ENCODE assay signal across 8 cellular contexts in genomic region chr22:39529487-39529851, GRCh38. TPM values are rescaled to one million over a fixed set of nuclear protein-coding genes. Genes with fewer than 3 reads are reported as not detected.
A peak's percentile ranks its signal among the peaks of the same experiment; 100 is the strongest.
DNase-seq lines count a peak whose midpoint lies in the region; ATAC-seq and TF ChIP-seq lines count a peak whose summit lies in the region.

No MANE protein-coding gene starts in this region.

- peaks cover 59% of the 10 kb centered on the region for H3K4me1 Mint-ChIP-seq in GM23338

- no peak for TF ChIP-seq POLR2A in esophagus squamous epithelium (IDR thresholded peaks at IDR 0.05)

- H3K79me2 ChIP-seq in GM23338 (replicated peaks; ENCODE audit: insufficient read depth) (peaks cover 21% of the 10 kb centered on the region), smooth muscle cell (ENCODE audit: low read depth) (peaks cover 24% of the 10 kb centered on the region)

- no peak overlapping the region for H2AFZ ChIP-seq in GM23338
- no peak overlapping the region for H2AFZ ChIP-seq in smooth muscle cell (ENCODE audit: low read depth)

- H3K9me2 ChIP-seq in GM23338 (ENCODE audit: insufficient read depth), result no peaks in the 10 kb centered on the region

- peaks cover 2% of the 10 kb centered on the region; the same call in 2 of the 3 replicates for H3K9me3 Mint-ChIP-seq in GM23338

- no peaks in the 10 kb centered on the region for H3K27me3 ChIP-seq in GM23338 (ENCODE audit: insufficient read depth)
- H3K27me3 ChIP-seq in RWPE2 (ENCODE audit: insufficient read depth, poor library complexity, severe bottlenecking), result no peaks in the 10 kb centered on the region
- H3K27me3 ChIP-seq in esophagus squamous epithelium, result no peaks in the 10 kb centered on the region
- H3K27me3 ChIP-seq in smooth muscle cell (ENCODE audit: low read depth), result no peaks in the 10 kb centered on the region

- H3K9me3 ChIP-seq in RWPE2 (ENCODE audit: severe bottlenecking) (no peaks in the 10 kb centered on the region), esophagus squamous epithelium (no peaks in the 10 kb centered on the region), smooth muscle cell (replicated peaks; ENCODE audit: low read depth) (no peaks in the 10 kb centered on the region)

- H3K36me3 Mint-ChIP-seq in GM23338 (ENCODE audit: low read depth), result peaks cover 48% of the 10 kb centered on the region

- ATAC-seq in GM23338, result no peak
- no peak for ATAC-seq in RWPE2 (ENCODE audit: low read depth)
- no peak for ATAC-seq in HG03378 (IDR thresholded peaks at IDR 0.05; ENCODE audit: unreplicated experiment)

- H3K4me3 Mint-ChIP-seq in GM23338, result no peak overlapping the region; the same call in 2 of the 3 replicates

- H3K36me3 ChIP-seq in GM23338 (ENCODE audit: insufficient read depth) (peaks cover 10% of the 10 kb centered on the region), RWPE2 (ENCODE audit: low read depth) (peaks cover 39% of the 10 kb centered on the region), esophagus squamous epithelium (peaks cover 0 to 42% (median 4%) of the 10 kb centered on the region in 3 donors), smooth muscle cell (ENCODE audit: low read depth) (no peaks in the 10 kb centered on the region)

- H4K20me1 ChIP-seq in GM23338 (replicated peaks; ENCODE audit: insufficient read depth), result peaks cover 32% of the 10 kb centered on the region
- peaks cover 57% of the 10 kb centered on the region for H4K20me1 ChIP-seq in smooth muscle cell (ENCODE audit: low read depth)

- H3K4me1 ChIP-seq in GM23338 (ENCODE audit: insufficient read depth) (peaks cover 38% of the 10 kb centered on the region), RWPE2 (ENCODE audit: insufficient read depth, poor library complexity, severe bottlenecking) (peaks cover 8% of the 10 kb centered on the region), esophagus squamous epithelium (peaks cover 49 to 88% (median 53%) of the 10 kb centered on the region in 3 donors), smooth muscle cell (ENCODE audit: low read depth) (peaks cover 11% of the 10 kb centered on the region)

- TF ChIP-seq CTCF in GM23338 (conservative IDR thresholded peaks at IDR 0.05; ENCODE audit: low read depth in 2 of 2) (peak in 1 of 2 experiments; percentile 2; a peak in 1 of 4 replicates), RWPE2 (IDR thresholded peaks at IDR 0.05; ENCODE audit: poor library complexity, severe bottlenecking) (peak; percentile 69), esophagus squamous epithelium (IDR thresholded peaks at IDR 0.05) (no peak), smooth muscle cell (IDR thresholded peaks at IDR 0.05; ENCODE audit: borderline replicate concordance, insufficient read depth, poor library complexity, severe bottlenecking) (no peak)

- H3F3A ChIP-seq in GM23338 (replicated peaks; ENCODE audit: low read depth) (peaks cover 51% of the 10 kb centered on the region), smooth muscle cell (ENCODE audit: low read depth) (peaks cover 10% of the 10 kb centered on the region)

- no peak overlapping the region for H3K9ac ChIP-seq in smooth muscle cell (ENCODE audit: low read depth)

- no peak overlapping the region for H3K27ac Mint-ChIP-seq in GM23338

- H3K4me3 ChIP-seq in GM23338 (no peak overlapping the region), RWPE2 (ENCODE audit: severe bottlenecking) (no peak overlapping the region), esophagus squamous epithelium (peak overlapping the region in 3 of 4 donors; percentile 14 to 50 (median 15)), smooth muscle cell (no peak overlapping the region)

- peaks cover 36% of the 10 kb centered on the region for H3K27me3 Mint-ChIP-seq in GM23338 (ENCODE audit: insufficient read depth, low read depth, poor library complexity)

- 45 to 53% methylated on average over 2 to 8 of the region's 17 CpGs for WGBS in esophagus squamous epithelium, 2 donors
- WGBS in smooth muscle cell (ENCODE audit: low lambda C conversion rate), result 76% methylated on average over 17 of the region's 17 CpGs

- no peak for DNase-seq in GM23338 (ENCODE audit: low spot score)
- no peak for DNase-seq in RWPE2 (ENCODE audit: low spot score)
- no peak for DNase-seq in esophagus squamous epithelium (lab: John Stamatoyannopoulos, UW)
- no peak for DNase-seq in smooth muscle cell (lab: John Stamatoyannopoulos, UW; ENCODE audit: unreplicated experiment)
- DNase-seq in NCI-H1048 (lab: John Stamatoyannopoulos, UW), result no peak
- no peak for DNase-seq in NCI-H526 treated with DMSO at 0.1 percent for 48 hours (lab: John Stamatoyannopoulos, UW)
- DNase-seq in HCEC 1CT, result no peak

- intact Hi-C loops in esophagus squamous epithelium (cut with DNase I), result no loop called here

- H3K27ac ChIP-seq in GM23338 (ENCODE audit: low read depth), result peak overlapping the region; percentile 86
- H3K27ac ChIP-seq in RWPE2 (ENCODE audit: poor library complexity, severe bottlenecking), result no peak overlapping the region
- H3K27ac ChIP-seq in esophagus squamous epithelium, result peak overlapping the region; percentile 48 to 70 (median 64)
- H3K27ac ChIP-seq in smooth muscle cell (ENCODE audit: low read depth), result peak overlapping the region; percentile 1

- H3K4me2 ChIP-seq in GM23338 (peak overlapping the region; percentile 60), smooth muscle cell (no peak overlapping the region)

TF ChIP-seq in GM23338, 12 proteins besides CTCF, POLR2A, EP300 and RAD21 (continues in another document):
- TF ChIP-seq ZNF114 (CRISPR knock-in tag; IDR thresholded peaks at IDR 0.05) (no peak), NANOG (IDR thresholded peaks at IDR 0.05; ENCODE audit: borderline replicate concordance) (no peak), POLR2AphosphoS5 (IDR thresholded peaks at IDR 0.05; ENCODE audit: low read depth) (no peak), STAT1 (IDR thresholded peaks at IDR 0.05; ENCODE audit: unreplicated experiment) (no peak), ZNF331 (CRISPR knock-in tag; IDR thresholded peaks at IDR 0.05; ENCODE audit: low read depth) (no peak), CREB1 (CRISPR knock-in tag; IDR thresholded peaks at IDR 0.05; ENCODE audit: low read depth) (no peak), EZH2 (IDR thresholded peaks at IDR 0.05; ENCODE audit: low read depth, unreplicated experiment) (no peak)

RNA-seq across cellular contexts. Expression of gene RPS19BP1, which starts 3.1 kb away (rescaled TPM):
- total RNA-seq in GM23338 (2014; rRNA removed; shearing (Covaris generic)), result 153 and 169 TPM in 2 replicates
- 215 and 216 TPM in 2 replicates for polyA plus RNA-seq in GM23338 (2016; fragmentation: Nextera tagmentation; extraction: Ambion mirVana)
- 100 to 1,000 TPM in 1 of 4 donors, 10 to 100 TPM in 3; 70.9 to 109 (median 88.1) TPM for total RNA-seq in esophagus squamous epithelium
- 42.8 and 71.6 TPM in 2 replicates for total RNA-seq in smooth muscle cell
- 97.1 and 115 TPM in 2 replicates for polyA plus RNA-seq in smooth muscle cell

RNA-seq across cellular contexts. Expression of gene ATF4, which starts 9.1 kb away (rescaled TPM):
- total RNA-seq in GM23338 (2014; rRNA removed; shearing (Covaris generic)), result 366 and 446 TPM in 2 replicates
- polyA plus RNA-seq in GM23338 (2016; fragmentation: Nextera tagmentation; extraction: Ambion mirVana) (553 and 628 TPM in 2 replicates), smooth muscle cell (288 and 339 TPM in 2 replicates)
- total RNA-seq in esophagus squamous epithelium (100 to 1,000 TPM; 170 to 288 (median 234) TPM), smooth muscle cell (421 and 443 TPM in 2 replicates)

RNA-seq across cellular contexts. Expression of gene MIEF1, which starts 27.4 kb away (rescaled TPM):
- 30.0 and 40.1 TPM in 2 replicates for total RNA-seq in GM23338 (2014; rRNA removed; shearing (Covaris generic))
- polyA plus RNA-seq in GM23338 (2016; fragmentation: Nextera tagmentation; extraction: Ambion mirVana) (12.2 and 13.2 TPM in 2 replicates), smooth muscle cell (11.3 and 14.5 TPM in 2 replicates)
- total RNA-seq in esophagus squamous epithelium (10 to 100 TPM; 21.4 to 34.2 (median 23.9) TPM), smooth muscle cell (11.1 and 17.8 TPM in 2 replicates)

RNA-seq across cellular contexts. Expression of gene CACNA1I, which starts 41.1 kb away (rescaled TPM):
- 1.7 and 2.4 TPM in 2 replicates for total RNA-seq in GM23338 (2014; rRNA removed; shearing (Covaris generic))
- 0.42 and 0.47 TPM in 2 replicates for polyA plus RNA-seq in GM23338 (2016; fragmentation: Nextera tagmentation; extraction: Ambion mirVana)
- under 1 TPM; 0.12 to 0.38 (median 0.20) TPM for total RNA-seq in esophagus squamous epithelium
- total RNA-seq in smooth muscle cell, result not detected in 2 replicates
- not detected in 2 replicates for polyA plus RNA-seq in smooth muscle cell

Comparison
In these comparisons a context has a peak if more than half of its experiments do, and no peak if none do; other contexts are left out.
1. H3K4me3 ChIP-seq: peak in esophagus squamous epithelium (3 of 4); none in GM23338 (single experiment), RWPE2 (single experiment) and smooth muscle cell (single experiment).